ENCODE assay signal across 8 cellular contexts in genomic region chr4:65670331-65671031, GRCh38. TPM values are rescaled to one million over a fixed set of nuclear protein-coding genes. Genes with fewer than 3 reads are reported as not detected.
DNase-seq lines count a peak whose midpoint lies in the region; ATAC-seq, FAIRE-seq and TF ChIP-seq lines count a peak whose summit lies in the region.

Gene EPHA5 (minus strand): TSS chr4:65670489. CDS start chr4:65669742, 747 bp downstream.

- H3K4me1 ChIP-seq in left lung, result peaks cover 9 to 14% of the 10 kb centered on the region in 2 donors

- intact Hi-C loops in dorsolateral prefrontal cortex (cut with DNase I) (no loop called here), left lung (cut with DNase I) (no loop called here)

- H3K4me3 ChIP-seq in dorsolateral prefrontal cortex, result peak within 1 kb of the TSS; percentile 42 to 79 (median 65)
- H3K4me3 ChIP-seq in left lung, result peak within 1 kb of the TSS; percentile 7 to 13

- TF ChIP-seq CTCF in dorsolateral prefrontal cortex (IDR thresholded peaks at IDR 0.05 in 54 of 56, conservative IDR thresholded peaks at IDR 0.05 in 2 of 56; ENCODE audit: low read depth in 1 of 56, partially characterized antibody in 56 of 56) (peak in 4 of 56 donors; percentile 6 to 14 (median 10)), left lung (IDR thresholded peaks at IDR 0.05) (no peak)

- H3K27ac ChIP-seq in dorsolateral prefrontal cortex (peak within 1 kb of the TSS in 56 of 59 donors; percentile 16 to 88 (median 71)), left lung (no peak within 1 kb of the TSS), temporal lobe (ENCODE audit: low read depth, low read length) (peak within 1 kb of the TSS; percentile 27)

- ATAC-seq in HG03432 (IDR thresholded peaks at IDR 0.05; ENCODE audit: unreplicated experiment) (peak; percentile 73), left lung (peak; percentile 93), HG03039 (IDR thresholded peaks at IDR 0.05; ENCODE audit: unreplicated experiment) (no peak), GM18867 (IDR thresholded peaks at IDR 0.05; ENCODE audit: unreplicated experiment) (no peak)

- in situ Hi-C loops in Caki2 (cut with HindIII; ENCODE audit: low pct_unique_long_range_greater_than_20kb, low sequenced_read_pairs), result no loop called here

- H3K9me3 ChIP-seq in left lung, result no peaks in the 10 kb centered on the region

- peak; percentile 35 for FAIRE-seq in RCC 7860 (lab: Jason Lieb, UNC)

- H3K27me3 ChIP-seq in dorsolateral prefrontal cortex (peaks cover 0 to 27% (median 0%) of the 10 kb centered on the region in 45 donors), left lung (peaks cover 52 to 72% of the 10 kb centered on the region in 2 donors)

- DNase-seq in Caki2 (ENCODE audit: low read depth) (peak; percentile 80), RCC 7860 (ENCODE audit: low spot score) (peak; percentile 75), dorsolateral prefrontal cortex (peak; percentile 38 to 89 (median 80)), left lung (peak; percentile 46 to 85)

- no peaks in the 10 kb centered on the region for H3K36me3 ChIP-seq in left lung

RNA-seq across cellular contexts. Expression of gene EPHA5, which starts in this region (rescaled TPM):
- not detected in 2 replicates for total RNA-seq in Caki2 (2014; rRNA removed; shearing (Covaris generic); ENCODE audit: low replicate concordance)
- total RNA-seq in dorsolateral prefrontal cortex (10 to 100 TPM in 116 of 120 experiments, 1 to 10 TPM in 4; 7.1 to 48.0 (median 23.2) TPM), left lung (not detected), temporal lobe (128 TPM)

Comparison
In these comparisons a context has a peak if more than half of its experiments do, and no peak if none do; other contexts are left out.
1. Peak in DNase-seq in Caki2; RNA of the gene not detected or under 1 TPM.
2. Peak in DNase-seq, ATAC-seq and H3K4me3 ChIP-seq in left lung; RNA of the gene not detected or under 1 TPM.
3. H3K27ac ChIP-seq: peak in dorsolateral prefrontal cortex (56 of 59) and temporal lobe (single experiment); none in left lung (0 of 2).
4. Peak in every context shown above with its lines, with median percentiles within 50 percentile points of each other: DNase-seq.